Comparison of ENCODE assay signal across 26 cellular contexts in genomic region chrX:95760356-95760755, GRCh38.
"Had no signal": no experiment of that assay in that cellular context is flagged by ENCODE, and none has a peak within 500 bp of the region (broad histone marks: within the 10 kb centered on the region; RNA-seq: fewer than 3 reads in every experiment).

No MANE protein-coding gene starts in this region.

- DNase-seq: activated CD4-positive, alpha-beta T cell treated with anti-CD3 and anti-CD28 coated beads for 48 hours; activated CD4-positive, alpha-beta T cell treated with anti-CD3 and anti-CD28 coated beads, Interleukin-2, amount 50 U/mL, for 48 hours; activated CD8-positive, alpha-beta memory T cell treated with anti-CD3 and anti-CD28 coated beads, Interleukin-2, amount 50 U/mL, for 4 hours; activated gamma-delta T cell; activated naive CD4-positive, alpha-beta T cell treated with anti-CD3 and anti-CD28 coated beads, Interleukin-2, amount 10 ng/mL, durations not matched to agents 7 days and 5 days; activated naive CD8-positive, alpha-beta T cell treated with anti-CD3 and anti-CD28 coated beads, Interleukin-2, amount 10 ng/mL, durations not matched to agents 7 days and 5 days; activated T-cell treated with anti-CD3 and anti-CD28 coated beads, Interleukin-2, amount 50 U/mL, for 24 hours; caudate nucleus; hippocampal formation; left cardiac atrium; left ventricle myocardium superior; mucosa of descending colon; stimulated activated CD4-positive, alpha-beta T cell treated with anti-CD3 and anti-CD28 coated beads, Interleukin-1b, Interleukin-23, amount 100 ng/mL, for 48 hours; stimulated activated CD4-positive, alpha-beta T cell treated with anti-CD3 and anti-CD28 coated beads, Interleukin-4, amount 100 ng/mL, for 4 hours; stimulated activated CD8-positive, alpha-beta memory T cell treated with anti-CD3 and anti-CD28 coated beads, Interleukin-4, amount 100 ng/mL, for 48 hours; stimulated activated naive CD8-positive, alpha-beta T cell treated with anti-CD3 and anti-CD28 coated beads, Interleukin-15, amount 100 ng/mL, for 72 hours; substantia nigra; uterus; WERI-Rb-1 had no signal

- ATAC-seq: activated CD4-positive, CD25-positive, alpha-beta regulatory T cell treated with anti-CD3 and anti-CD28 coated beads, Interleukin-2, amount 50 U/mL, for 24 hours; gastroesophageal sphincter; left cardiac atrium; left ventricle myocardium superior; mucosa of descending colon; natural killer cell treated with Interleukin-12 subunit alpha and Interleukin-12 subunit beta and Interleukin-15 and Interleukin-18, amount 100 ng/mL, for 72 hours; stimulated activated memory B cell treated with anti-CD40 and anti-IgM and Interleukin-4, amounts not matched to agents 10 μg/mL and 1 μg/mL and 100 μg/mL, for 72 hours; stimulated activated naive CD8-positive, alpha-beta T cell treated with anti-CD3 and anti-CD28 coated beads, Interleukin-15, amount 100 ng/mL, for 72 hours had no signal

- H3K9me3 ChIP-seq: ascending aorta, gastroesophageal sphincter, mucosa of descending colon, right atrium auricular region, uterus had no signal

- H3K36me3 ChIP-seq: ascending aorta, gastroesophageal sphincter, right atrium auricular region, uterus, WERI-Rb-1 had no signal

- H3K4me1 ChIP-seq: ascending aorta, gastroesophageal sphincter, right atrium auricular region, uterus had no signal

- H3K4me2 ChIP-seq: smooth muscle cell had no signal

- H3K4me3 ChIP-seq: ascending aorta, gastroesophageal sphincter, mucosa of descending colon, right atrium auricular region, smooth muscle cell, uterus had no signal

- H3K27me3 ChIP-seq: ascending aorta, gastroesophageal sphincter, right atrium auricular region had no signal

- H3K27ac ChIP-seq: ascending aorta, gastroesophageal sphincter, right atrium auricular region, uterus, WERI-Rb-1 had no signal
